ENCODE assay signal across 1 cellular context in the genomic region with DNA sequence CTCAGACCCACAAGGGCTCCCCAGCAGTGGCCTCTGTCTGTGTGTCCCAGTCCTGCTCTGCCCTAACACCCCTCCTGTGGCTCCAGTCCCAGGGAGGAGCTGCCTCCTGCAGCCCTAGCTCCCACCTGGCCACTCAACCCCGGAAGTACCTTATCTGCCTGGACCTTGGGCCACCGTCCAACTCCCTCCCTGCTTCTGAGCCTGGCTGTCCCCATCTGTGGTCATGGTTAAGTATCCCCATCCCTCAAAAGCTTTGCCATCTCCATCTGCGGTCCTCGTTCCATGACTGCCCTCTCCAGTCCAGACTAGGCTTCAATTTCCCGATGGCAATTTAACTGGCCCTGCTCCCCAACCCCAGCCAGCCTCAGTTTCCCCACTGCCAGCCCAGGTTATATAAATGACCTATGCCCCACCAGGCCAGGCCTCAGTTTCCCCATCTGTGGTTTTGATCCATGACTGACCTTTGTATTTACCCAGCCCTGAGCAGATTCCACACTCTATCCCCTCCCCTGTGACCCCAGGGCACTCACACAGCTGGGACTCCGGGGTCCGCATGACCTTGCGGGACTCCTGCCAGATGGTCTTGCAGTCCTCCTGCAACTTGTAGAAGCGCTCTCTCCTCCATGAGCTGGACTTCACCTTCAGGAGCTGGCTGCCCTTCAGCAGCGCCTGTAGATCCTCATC.
TF ChIP-seq lines count a peak whose summit lies in the region.

No MANE protein-coding gene starts in this region.

TF ChIP-seq in K562, 482 proteins besides CTCF, POLR2A, EP300 and RAD21 (continued from another document and continues in another):
- TF ChIP-seq, protein P1, sequence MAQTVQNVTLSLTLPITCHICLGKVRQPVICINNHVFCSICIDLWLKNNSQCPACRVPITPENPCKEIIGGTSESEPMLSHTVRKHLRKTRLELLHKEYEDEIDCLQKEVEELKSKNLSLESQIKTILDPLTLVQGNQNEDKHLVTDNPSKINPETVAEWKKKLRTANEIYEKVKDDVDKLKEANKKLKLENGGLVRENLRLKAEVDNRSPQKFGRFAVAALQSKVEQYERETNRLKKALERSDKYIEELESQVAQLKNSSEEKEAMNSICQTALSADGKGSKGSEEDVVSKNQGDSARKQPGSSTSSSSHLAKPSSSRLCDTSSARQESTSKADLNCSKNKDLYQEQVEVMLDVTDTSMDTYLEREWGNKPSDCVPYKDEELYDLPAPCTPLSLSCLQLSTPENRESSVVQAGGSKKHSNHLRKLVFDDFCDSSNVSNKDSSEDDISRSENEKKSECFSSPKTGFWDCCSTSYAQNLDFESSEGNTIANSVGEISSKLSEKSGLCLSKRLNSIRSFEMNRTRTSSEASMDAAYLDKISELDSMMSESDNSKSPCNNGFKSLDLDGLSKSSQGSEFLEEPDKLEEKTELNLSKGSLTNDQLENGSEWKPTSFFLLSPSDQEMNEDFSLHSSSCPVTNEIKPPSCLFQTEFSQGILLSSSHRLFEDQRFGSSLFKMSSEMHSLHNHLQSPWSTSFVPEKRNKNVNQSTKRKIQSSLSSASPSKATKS (CRISPR knock-in tag; IDR thresholded peaks at IDR 0.05) = no peak
- TF ChIP-seq NFYB (IDR thresholded peaks at IDR 0.05; ENCODE audit: extremely low read depth, insufficient read length) (no peak), ZNF740 (CRISPR knock-in tag; IDR thresholded peaks at IDR 0.05) (no peak), ZNF740 (tag; IDR thresholded peaks at IDR 0.05) (no peak), FIP1L1 (IDR thresholded peaks at IDR 0.05; ENCODE audit: low read depth, low read length, poor library complexity, severe bottlenecking) (no peak), BRF1 (IDR thresholded peaks at IDR 0.05; ENCODE audit: borderline replicate concordance, extremely low read depth, insufficient read length) (no peak), ZNF133 (CRISPR knock-in tag; IDR thresholded peaks at IDR 0.05) (no peak), PTRF (tag; IDR thresholded peaks at IDR 0.05) (no peak), ZBTB8A (IDR thresholded peaks at IDR 0.05; ENCODE audit: partially characterized antibody) (no peak), KDM4B (IDR thresholded peaks at IDR 0.05; ENCODE audit: borderline replicate concordance in 2 of 2, low read depth in 1 of 2) (no peak), CEBPZ (IDR thresholded peaks at IDR 0.05; ENCODE audit: borderline replicate concordance, low read depth, low read length) (no peak), HOXB6 (CRISPR knock-in tag; IDR thresholded peaks at IDR 0.05; ENCODE audit: borderline replicate concordance) (no peak), BDP1 (IDR thresholded peaks at IDR 0.05; ENCODE audit: insufficient read depth, insufficient read length) (no peak), USF1 (CRISPR knock-in tag; IDR thresholded peaks at IDR 0.05) (no peak; the same call in 1 of the 2 replicates), HMG20B (CRISPR knock-in tag; IDR thresholded peaks at IDR 0.05) (no peak), ZNF407 (IDR thresholded peaks at IDR 0.05; ENCODE audit: low read depth) (peak; percentile 77), ZC3H8 (IDR thresholded peaks at IDR 0.05) (no peak), PHF20 (IDR thresholded peaks at IDR 0.05; ENCODE audit: partially characterized antibody) (no peak), FOXM1 (IDR thresholded peaks at IDR 0.05; ENCODE audit: low read depth) (no peak), FOXM1 (CRISPR knock-in tag; IDR thresholded peaks at IDR 0.05; ENCODE audit: low read depth) (no peak), WHSC1 (IDR thresholded peaks at IDR 0.05; ENCODE audit: low read length) (no peak), ZBTB17 (CRISPR knock-in tag; IDR thresholded peaks at IDR 0.05) (no peak), PCBP2 (IDR thresholded peaks at IDR 0.05; ENCODE audit: low read depth, low read length, poor library complexity, severe bottlenecking) (no peak), ZNF707 (CRISPR knock-in tag; conservative IDR thresholded peaks at IDR 0.05) (no peak), TSC22D4 (tag; IDR thresholded peaks at IDR 0.05) (no peak), PCBP1 (IDR thresholded peaks at IDR 0.05; ENCODE audit: low read depth, low read length, poor library complexity, severe bottlenecking) (no peak), RBM17 (IDR thresholded peaks at IDR 0.05; ENCODE audit: borderline replicate concordance, low read depth, low read length) (no peak), RERE (CRISPR knock-in tag; IDR thresholded peaks at IDR 0.05; ENCODE audit: borderline replicate concordance) (no peak), MCM5 (IDR thresholded peaks at IDR 0.05; ENCODE audit: low read depth) (no peak)
- TF ChIP-seq, protein P2, sequence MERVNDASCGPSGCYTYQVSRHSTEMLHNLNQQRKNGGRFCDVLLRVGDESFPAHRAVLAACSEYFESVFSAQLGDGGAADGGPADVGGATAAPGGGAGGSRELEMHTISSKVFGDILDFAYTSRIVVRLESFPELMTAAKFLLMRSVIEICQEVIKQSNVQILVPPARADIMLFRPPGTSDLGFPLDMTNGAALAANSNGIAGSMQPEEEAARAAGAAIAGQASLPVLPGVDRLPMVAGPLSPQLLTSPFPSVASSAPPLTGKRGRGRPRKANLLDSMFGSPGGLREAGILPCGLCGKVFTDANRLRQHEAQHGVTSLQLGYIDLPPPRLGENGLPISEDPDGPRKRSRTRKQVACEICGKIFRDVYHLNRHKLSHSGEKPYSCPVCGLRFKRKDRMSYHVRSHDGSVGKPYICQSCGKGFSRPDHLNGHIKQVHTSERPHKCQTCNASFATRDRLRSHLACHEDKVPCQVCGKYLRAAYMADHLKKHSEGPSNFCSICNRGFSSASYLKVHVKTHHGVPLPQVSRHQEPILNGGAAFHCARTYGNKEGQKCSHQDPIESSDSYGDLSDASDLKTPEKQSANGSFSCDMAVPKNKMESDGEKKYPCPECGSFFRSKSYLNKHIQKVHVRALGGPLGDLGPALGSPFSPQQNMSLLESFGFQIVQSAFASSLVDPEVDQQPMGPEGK (CRISPR knock-in tag; IDR thresholded peaks at IDR 0.05; ENCODE audit: borderline replicate concordance) = no peak
